In the genomic region with DNA sequence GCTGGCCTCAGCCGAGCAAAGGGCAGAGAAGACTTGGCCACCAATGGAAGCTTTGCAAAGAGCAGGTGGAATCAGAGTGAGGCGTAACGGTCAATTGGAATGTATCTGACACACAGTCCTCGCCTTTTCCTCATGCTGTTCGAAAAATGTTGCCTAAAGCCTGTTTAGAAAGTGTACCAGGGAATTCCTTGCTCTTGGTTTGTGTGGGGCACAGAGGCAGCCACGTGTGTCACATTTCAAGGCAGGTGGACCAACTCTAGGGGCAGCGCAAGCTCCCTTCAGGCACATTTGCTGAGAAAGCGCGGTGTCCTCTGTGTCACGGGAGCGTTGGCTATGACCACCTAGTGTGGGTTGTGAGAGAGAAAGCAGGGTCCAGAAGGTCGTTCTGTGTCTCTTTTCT, we compare ENCODE assay signal across 20 cellular contexts.
DNase-seq lines count a peak whose midpoint lies in the region; ATAC-seq and TF ChIP-seq lines count a peak whose summit lies in the region.
"Had no signal": no experiment of that assay in that cellular context is flagged by ENCODE, and none has a peak within 500 bp of the region (broad histone marks: within the 10 kb centered on the region; RNA-seq: fewer than 3 reads in every experiment).

No MANE protein-coding gene starts in this region.

- peaks cover 10 to 14% (median 13%) of the 10 kb centered on the region in 11 experiments for H3K9me3 ChIP-seq in BLaER1 treated with 17β-estradiol and CSF1 and Interleukin-3, amounts not matched to agents 10 nM and 100 nM (replicated peaks in 1 of 11)

- peak overlapping the region in 10 of 11 experiments; percentile 46 to 72 (median 59); a peak in 18 of 22 replicates for H3K4me2 ChIP-seq in BLaER1 treated with 17β-estradiol and CSF1 and Interleukin-3, amounts not matched to agents 10 nM and 100 nM

- TF ChIP-seq CTCF in foreskin keratinocyte (conservative IDR thresholded peaks at IDR 0.05): no peak

- DNase-seq in left kidney (ENCODE audit: low read depth, low spot score): peak; percentile 44
- peak; percentile 63 for DNase-seq in renal cortical epithelial cell (ENCODE audit: low read depth)
- DNase-seq in SHP77 (lab: John Stamatoyannopoulos, UW): no peak
- no peak for DNase-seq in foreskin keratinocyte
- DNase-seq: EL, GF-D8, H9, HFFc6, KG1, NCI-H1092 treated with DMSO at 0.1 percent for 48 hours, NCI-H1436 treated with DMSO at 0.1 percent for 48 hours, NCI-H2029 treated with DMSO at 0.1 percent for 48 hours, NCI-H2171 treated with DMSO at 0.1 percent for 48 hours, NCI-H446, NCI-H526, OCI-M1 had no signal

- H3K9ac ChIP-seq in BLaER1 treated with 17β-estradiol and CSF1 and Interleukin-3, amounts not matched to agents 10 nM and 100 nM: peak overlapping the region in 5 of 11 experiments; percentile 18 to 59 (median 55); a peak in 8 of 22 replicates

- no peaks in the 10 kb centered on the region for H4K20me1 ChIP-seq in BLaER1 treated with 17β-estradiol and CSF1 and Interleukin-3, amounts not matched to agents 10 nM and 100 nM

- H3K4me3 ChIP-seq in BLaER1 treated with 17β-estradiol and CSF1 and Interleukin-3, amounts not matched to agents 10 nM and 100 nM: no peak overlapping the region

- H3K27me3 ChIP-seq in BLaER1 treated with 17β-estradiol and CSF1 and Interleukin-3, amounts not matched to agents 10 nM and 100 nM: no peaks in the 10 kb centered on the region
- no peaks in the 10 kb centered on the region for H3K27me3 ChIP-seq in foreskin keratinocyte

- H3K27ac ChIP-seq in BLaER1 treated with 17β-estradiol and CSF1 and Interleukin-3, amounts not matched to agents 10 nM and 100 nM: peak overlapping the region in 9 of 11 experiments; percentile 34 to 86 (median 74); a peak in 17 of 22 replicates
- H3K27ac ChIP-seq in cingulate gyrus (ENCODE audit: low read depth, low read length) (peak overlapping the region; percentile 98), foreskin keratinocyte (no peak overlapping the region)
- H3K27ac ChIP-seq: HL-60 had no signal

- ATAC-seq in HG03457 (IDR thresholded peaks at IDR 0.05; ENCODE audit: unreplicated experiment) (no peak), foreskin keratinocyte (no peak)

- H3K4me1 ChIP-seq in BLaER1 treated with 17β-estradiol and CSF1 and Interleukin-3, amounts not matched to agents 10 nM and 100 nM: peaks cover 20 to 65% (median 57%) of the 10 kb centered on the region in 10 experiments
- no peaks in the 10 kb centered on the region for H3K4me1 ChIP-seq in foreskin keratinocyte

- H3K36me3 ChIP-seq in BLaER1 treated with 17β-estradiol and CSF1 and Interleukin-3, amounts not matched to agents 10 nM and 100 nM: no peaks in the 10 kb centered on the region

Comparison
In these comparisons a context has a peak if more than half of its experiments do, and no peak if none do; other contexts are left out.
1. DNase-seq: peak in left kidney (single experiment) and renal cortical epithelial cell (single experiment); none in SHP77 (0 of 2) and foreskin keratinocyte (0 of 2).